8 cellular contexts compared by ENCODE assay signal in the genomic region with DNA sequence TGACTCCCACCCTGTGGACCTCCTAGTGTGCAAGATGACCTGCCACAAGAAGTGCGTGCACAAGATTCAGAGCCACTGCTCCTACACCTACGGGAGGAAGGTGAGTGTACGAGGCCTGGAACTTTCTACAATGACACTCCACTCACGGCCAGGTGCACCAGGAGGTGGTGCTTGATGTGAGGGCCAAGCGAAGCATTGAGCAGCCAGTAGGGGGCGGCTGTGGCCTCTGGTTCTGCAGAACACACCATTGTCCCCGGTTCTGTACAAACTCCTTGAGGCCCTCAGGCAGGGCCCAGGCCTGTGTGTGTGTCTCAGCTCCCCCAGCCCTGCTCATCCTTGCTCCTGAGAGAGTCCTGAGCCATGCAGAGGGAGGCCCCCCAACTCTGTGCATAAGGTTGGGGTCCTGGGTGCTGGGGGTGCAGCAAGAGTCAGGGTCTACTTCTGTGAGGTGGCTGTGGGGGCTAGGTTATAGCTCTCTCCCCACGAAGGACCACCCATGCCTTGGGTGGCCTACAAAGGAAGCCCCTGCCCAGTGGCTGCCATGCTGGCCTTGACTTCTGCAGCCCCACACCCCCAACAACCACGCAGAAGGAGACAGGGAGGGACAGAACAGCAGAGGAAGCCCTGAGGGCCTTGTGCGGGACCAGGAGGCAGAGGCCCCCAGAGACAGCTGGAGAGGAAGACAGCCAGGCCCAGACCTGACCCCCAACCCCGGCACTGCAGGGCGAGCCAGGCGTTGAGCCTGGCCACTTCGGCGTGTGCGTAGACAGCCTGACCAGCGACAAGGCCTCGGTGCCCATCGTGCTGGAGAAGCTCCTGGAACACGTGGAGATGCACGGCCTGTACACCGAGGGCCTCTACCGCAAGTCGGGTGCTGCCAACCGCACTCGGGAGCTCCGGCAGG. TPM values are rescaled to one million over a fixed set of nuclear protein-coding genes. Genes with fewer than 3 reads are reported as not detected.
DNase-seq lines count a peak whose midpoint lies in the region; ATAC-seq and TF ChIP-seq lines count a peak whose summit lies in the region.

No MANE protein-coding gene starts in this region.

- H3K4me3 ChIP-seq in astrocyte of the spinal cord (ENCODE audit: low read depth, low read length) = no peak overlapping the region

- no peaks in the 10 kb centered on the region for H3K9me3 Mint-ChIP-seq in HFFc6

- peaks cover 10% of the 10 kb centered on the region for H3K4me1 Mint-ChIP-seq in HFFc6 (ENCODE audit: low read depth)

- peaks cover 12% of the 10 kb centered on the region for H3K27me3 Mint-ChIP-seq in HFFc6 (ENCODE audit: insufficient read depth)

- H3K27ac Mint-ChIP-seq in HFFc6 = no peak overlapping the region

- in situ Hi-C loops in astrocyte of the spinal cord (cut with HindIII; ENCODE audit: low sequenced_read_pairs) = no loop called here

- no peak overlapping the region for H3K4me3 Mint-ChIP-seq in HFFc6

- TF ChIP-seq CTCF in C4-2B (conservative IDR thresholded peaks at IDR 0.05) = peak; percentile 82
- peak; percentile 85 for TF ChIP-seq CTCF in HFFc6 (IDR thresholded peaks at IDR 0.05)
- peak; percentile 81 for TF ChIP-seq CTCF in astrocyte of the spinal cord (IDR thresholded peaks at IDR 0.05; ENCODE audit: low read depth, low read length)

- DNase-seq in HFFc6 (peak; percentile 49), T-helper 1 cell (peak; percentile 31 to 59 (median 52)), astrocyte of the spinal cord (ENCODE audit: low read depth, low spot score) (peak; percentile 49), inferior parietal cortex (ENCODE audit: extremely low spot score) (peak; percentile 42)
- peak; percentile 67 to 70 for DNase-seq in stimulated activated CD4-positive, alpha-beta T cell treated with anti-CD3 and anti-CD28 coated beads, Interleukin-2, amount 100 ng/mL, for 24 hours

- no peak overlapping the region for H3K27ac ChIP-seq in C4-2B

- H3K36me3 Mint-ChIP-seq in HFFc6 (ENCODE audit: low read depth) = peaks cover 48% of the 10 kb centered on the region

- ATAC-seq in HG03571 (IDR thresholded peaks at IDR 0.05; ENCODE audit: unreplicated experiment) (no peak), GM18858 (IDR thresholded peaks at IDR 0.05; ENCODE audit: unreplicated experiment) (no peak)

RNA-seq across cellular contexts. Expression of gene USE1, which starts 9.7 kb away (rescaled TPM):
- 10 to 100 TPM; 23.5 to 29.3 (median 25.7) TPM for total RNA-seq in HFFc6 (2021; fragmentation: NEBNext Ultra II Directional; extraction: Animal tissue kit (Norgen Biotek cat#: 25700))

RNA-seq across cellular contexts. Expression of gene OCEL1, which starts 20.5 kb away (rescaled TPM):
- total RNA-seq in HFFc6 (2021; fragmentation: NEBNext Ultra II Directional; extraction: Animal tissue kit (Norgen Biotek cat#: 25700)) = 10 to 100 TPM; 13.0 to 20.3 (median 17.4) TPM

RNA-seq across cellular contexts. Expression of gene NR2F6, which starts 40.2 kb away (rescaled TPM):
- 10 to 100 TPM; 46.1 to 61.9 (median 49.3) TPM for total RNA-seq in HFFc6 (2021; fragmentation: NEBNext Ultra II Directional; extraction: Animal tissue kit (Norgen Biotek cat#: 25700))

RNA-seq across cellular contexts. Expression of gene USHBP1, which starts 59.1 kb away (rescaled TPM):
- total RNA-seq in HFFc6 (2021; fragmentation: NEBNext Ultra II Directional; extraction: Animal tissue kit (Norgen Biotek cat#: 25700)) = not detected
